1 cellular context compared by ENCODE assay signal in genomic region chr1:89451011-89451410, GRCh38.
A peak's percentile ranks its signal among the peaks of the same experiment; 100 is the strongest.
TF ChIP-seq lines count a peak whose summit lies in the region.

No MANE protein-coding gene starts in this region.

TF ChIP-seq in GM12878, 131 proteins besides CTCF, POLR2A, EP300 and RAD21 (continued from another document and continues in another):
- TF ChIP-seq ZBTB33 (IDR thresholded peaks at IDR 0.05) = no peak
- TF ChIP-seq, protein P1, sequence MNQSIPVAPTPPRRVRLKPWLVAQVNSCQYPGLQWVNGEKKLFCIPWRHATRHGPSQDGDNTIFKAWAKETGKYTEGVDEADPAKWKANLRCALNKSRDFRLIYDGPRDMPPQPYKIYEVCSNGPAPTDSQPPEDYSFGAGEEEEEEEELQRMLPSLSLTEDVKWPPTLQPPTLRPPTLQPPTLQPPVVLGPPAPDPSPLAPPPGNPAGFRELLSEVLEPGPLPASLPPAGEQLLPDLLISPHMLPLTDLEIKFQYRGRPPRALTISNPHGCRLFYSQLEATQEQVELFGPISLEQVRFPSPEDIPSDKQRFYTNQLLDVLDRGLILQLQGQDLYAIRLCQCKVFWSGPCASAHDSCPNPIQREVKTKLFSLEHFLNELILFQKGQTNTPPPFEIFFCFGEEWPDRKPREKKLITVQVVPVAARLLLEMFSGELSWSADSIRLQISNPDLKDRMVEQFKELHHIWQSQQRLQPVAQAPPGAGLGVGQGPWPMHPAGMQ (IDR thresholded peaks at IDR 0.05; ENCODE audit: borderline replicate concordance) = no peak
- TF ChIP-seq RAD51 (IDR thresholded peaks at IDR 0.05) = no peak
- no peak for TF ChIP-seq CBX3 (IDR thresholded peaks at IDR 0.05; ENCODE audit: borderline replicate concordance, low read depth)
- no peak for TF ChIP-seq CREM (IDR thresholded peaks at IDR 0.05; ENCODE audit: low read depth)
- no peak for TF ChIP-seq ZBED1 (IDR thresholded peaks at IDR 0.05; ENCODE audit: borderline replicate concordance)
- no peak for TF ChIP-seq RBBP5 (conservative IDR thresholded peaks at IDR 0.05)
- TF ChIP-seq JUND (IDR thresholded peaks at IDR 0.05; ENCODE audit: low read depth, low read length) = no peak
- no peak for TF ChIP-seq TARDBP (IDR thresholded peaks at IDR 0.05; ENCODE audit: borderline replicate concordance)
- TF ChIP-seq ZNF384 (IDR thresholded peaks at IDR 0.05; ENCODE audit: borderline replicate concordance, low read depth, low read length) = no peak
- no peak for TF ChIP-seq BCLAF1 (IDR thresholded peaks at IDR 0.05)
- TF ChIP-seq EGR1 (IDR thresholded peaks at IDR 0.05; ENCODE audit: borderline replicate concordance in 1 of 2, low read depth in 2 of 2, low read length in 2 of 2) = no peak
- TF ChIP-seq IKZF1 (conservative IDR thresholded peaks at IDR 0.05) = peak; percentile 38; the same call in 1 of the 2 replicates
- no peak for TF ChIP-seq NRF1 (conservative IDR thresholded peaks at IDR 0.05; ENCODE audit: low read depth, low read length)
- TF ChIP-seq PML (IDR thresholded peaks at IDR 0.05; ENCODE audit: low read length) = no peak
- TF ChIP-seq POLR2AphosphoS5 (IDR thresholded peaks at IDR 0.05; ENCODE audit: low read length) = no peak
- no peak for TF ChIP-seq ZBTB40 (IDR thresholded peaks at IDR 0.05; ENCODE audit: borderline replicate concordance)
- no peak for TF ChIP-seq RCOR1 (conservative IDR thresholded peaks at IDR 0.05; ENCODE audit: low read depth, low read length)
- no peak for TF ChIP-seq NFXL1 (IDR thresholded peaks at IDR 0.05; ENCODE audit: borderline replicate concordance)
- TF ChIP-seq ASH2L (IDR thresholded peaks at IDR 0.05; ENCODE audit: borderline replicate concordance, low read depth) = no peak
- TF ChIP-seq FOXK2 (IDR thresholded peaks at IDR 0.05) = no peak
- no peak for TF ChIP-seq ZZZ3 (IDR thresholded peaks at IDR 0.05; ENCODE audit: control insufficient read depth, insufficient read length, low read depth)
- no peak for TF ChIP-seq SRF (IDR thresholded peaks at IDR 0.05; ENCODE audit: low read depth in 2 of 2, low read length in 2 of 2)
- no peak for TF ChIP-seq PAX5 (IDR thresholded peaks at IDR 0.05; ENCODE audit: borderline replicate concordance, low read depth, low read length)
- TF ChIP-seq SKIL (IDR thresholded peaks at IDR 0.05; ENCODE audit: low read depth, poor library complexity, severe bottlenecking) = no peak
- no peak for TF ChIP-seq RELA (IDR thresholded peaks at IDR 0.05; ENCODE audit: borderline replicate concordance, partially characterized antibody)
- TF ChIP-seq, protein P2, sequence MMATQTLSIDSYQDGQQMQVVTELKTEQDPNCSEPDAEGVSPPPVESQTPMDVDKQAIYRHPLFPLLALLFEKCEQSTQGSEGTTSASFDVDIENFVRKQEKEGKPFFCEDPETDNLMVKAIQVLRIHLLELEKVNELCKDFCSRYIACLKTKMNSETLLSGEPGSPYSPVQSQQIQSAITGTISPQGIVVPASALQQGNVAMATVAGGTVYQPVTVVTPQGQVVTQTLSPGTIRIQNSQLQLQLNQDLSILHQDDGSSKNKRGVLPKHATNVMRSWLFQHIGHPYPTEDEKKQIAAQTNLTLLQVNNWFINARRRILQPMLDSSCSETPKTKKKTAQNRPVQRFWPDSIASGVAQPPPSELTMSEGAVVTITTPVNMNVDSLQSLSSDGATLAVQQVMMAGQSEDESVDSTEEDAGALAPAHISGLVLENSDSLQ (IDR thresholded peaks at IDR 0.05) = no peak
- no peak for TF ChIP-seq KAT2A (conservative IDR thresholded peaks at IDR 0.05; ENCODE audit: control insufficient read depth, low read depth, low read length)
- no peak for TF ChIP-seq CHD4 (IDR thresholded peaks at IDR 0.05)
- TF ChIP-seq BCL3 (IDR thresholded peaks at IDR 0.05; ENCODE audit: borderline replicate concordance, insufficient read depth, low read depth, low read length, poor library complexity, severe bottlenecking) = no peak
- TF ChIP-seq BHLHE40 (IDR thresholded peaks at IDR 0.05; ENCODE audit: borderline replicate concordance in 1 of 2, low read depth in 2 of 2, low read length in 1 of 2) = peak; percentile 55 to 62; a peak in 3 of 4 replicates
- no peak for TF ChIP-seq SPI1 (IDR thresholded peaks at IDR 0.05; ENCODE audit: borderline replicate concordance, insufficient read depth, low read depth, low read length)
- TF ChIP-seq CUX1 (IDR thresholded peaks at IDR 0.05; ENCODE audit: insufficient replicate concordance, low read depth, low read length) = no peak
- TF ChIP-seq ZNF217 (IDR thresholded peaks at IDR 0.05) = peak; percentile 86
- no peak for TF ChIP-seq ZNF24 (IDR thresholded peaks at IDR 0.05)
- TF ChIP-seq FOS (IDR thresholded peaks at IDR 0.05; ENCODE audit: borderline replicate concordance, extremely low read depth, insufficient read length) = no peak
- no peak for TF ChIP-seq IRF3 (IDR thresholded peaks at IDR 0.05)
- TF ChIP-seq MYB (IDR thresholded peaks at IDR 0.05; ENCODE audit: borderline replicate concordance, low read depth, low read length) = no peak
